In genomic region chr9:5389109-5389732, GRCh38 we compare ENCODE assay signal across 8 cellular contexts.
A peak's percentile ranks its signal among the peaks of the same experiment; 100 is the strongest.
DNase-seq lines count a peak whose midpoint lies in the region; ATAC-seq and TF ChIP-seq lines count a peak whose summit lies in the region.

No MANE protein-coding gene starts in this region.

- no peak overlapping the region for H2AFZ ChIP-seq in DND-41 (ENCODE audit: low read depth, low read length)

- H4K20me1 ChIP-seq in DND-41 (ENCODE audit: insufficient read depth, low read length), result no peaks in the 10 kb centered on the region

- no peak for TF ChIP-seq POLR2A in NB4 (IDR thresholded peaks at IDR 0.05; ENCODE audit: extremely low read depth, insufficient read length)

- no peaks in the 10 kb centered on the region for H3K9me3 ChIP-seq in DND-41 (ENCODE audit: insufficient read depth, low read length, severe bottlenecking)

- H3K4me3 ChIP-seq in DND-41 (ENCODE audit: low read depth in 1 of 2, low read length in 2 of 2), result no peak overlapping the region
- H3K4me3 ChIP-seq in NB4 (ENCODE audit: low read depth, low read length), result no peak overlapping the region
- H3K4me3 ChIP-seq in fibroblast of mammary gland (ENCODE audit: control insufficient read depth, low read depth, low read length), result no peak overlapping the region

- H3K9ac ChIP-seq in DND-41 (ENCODE audit: low read depth, low read length), result no peak overlapping the region

- ATAC-seq in DND-41 (ENCODE audit: insufficient read depth, low read depth) (0 out of 3 replicates have a peak, but pooled peaks have one; percentile 27), GM21423 (IDR thresholded peaks at IDR 0.05; ENCODE audit: unreplicated experiment) (peak; percentile 68)

- H3K79me2 ChIP-seq in DND-41 (ENCODE audit: insufficient read depth, low read length), result no peaks in the 10 kb centered on the region

- H3K4me1 ChIP-seq in DND-41 (ENCODE audit: insufficient read depth, low read length), result peaks cover 2% of the 10 kb centered on the region; the same call in 1 of the 2 replicates

- no peak overlapping the region for H3K4me2 ChIP-seq in DND-41 (ENCODE audit: insufficient read depth, low read length)

- TF ChIP-seq CTCF in DND-41 (IDR thresholded peaks at IDR 0.05; ENCODE audit: borderline replicate concordance, extremely low read depth, low read length, poor library complexity, severe bottlenecking) (no peak), NB4 (IDR thresholded peaks at IDR 0.05; ENCODE audit: low read depth, low read length) (no peak), fibroblast of mammary gland (conservative IDR thresholded peaks at IDR 0.05; ENCODE audit: control insufficient read depth, insufficient read depth, low read depth, low read length) (no peak)

- H3K27me3 ChIP-seq in DND-41 (ENCODE audit: insufficient read depth, low read length, poor library complexity), result no peaks in the 10 kb centered on the region

- H3K36me3 ChIP-seq in DND-41 (ENCODE audit: insufficient read depth, low read length), result no peaks in the 10 kb centered on the region

- H3K27ac ChIP-seq in DND-41 (ENCODE audit: low read length), result no peak overlapping the region

- DNase-seq in DND-41 (no peak), NB4 (ENCODE audit: low read depth) (peak; percentile 96), fibroblast of mammary gland (ENCODE audit: low read depth) (peak; percentile 96), putamen (ENCODE audit: low spot score) (no peak), 8988T (no peak), anterior cingulate cortex (lab: John Stamatoyannopoulos, UW) (no peak)
- DNase-seq in activated CD8-positive, alpha-beta memory T cell treated with anti-CD3 and anti-CD28 coated beads, Interleukin-2, amount 50 U/mL, for 4 hours, result no peak

Comparison
In these comparisons a context has a peak if more than half of its experiments do, and no peak if none do; other contexts are left out.
1. DNase-seq: peak in NB4 (single experiment) and fibroblast of mammary gland (single experiment); none in DND-41 (single experiment), activated CD8-positive, alpha-beta memory T cell treated with anti-CD3 and anti-CD28 coated beads, Interleukin-2, amount 50 U/mL, for 4 hours (single experiment), putamen (single experiment), 8988T (single experiment) and anterior cingulate cortex (0 of 58).